9 cellular contexts compared by ENCODE assay signal in genomic region chr22:37549704-37550059, GRCh38. TPM values are rescaled to one million over a fixed set of nuclear protein-coding genes. Genes with fewer than 3 reads are reported as not detected.
A peak's percentile ranks its signal among the peaks of the same experiment; 100 is the strongest.
DNase-seq lines count a peak whose midpoint lies in the region; ATAC-seq, FAIRE-seq and TF ChIP-seq lines count a peak whose summit lies in the region.
"Had no signal": no experiment of that assay in that cellular context is flagged by ENCODE, and none has a peak within 500 bp of the region (broad histone marks: within the 10 kb centered on the region; RNA-seq: fewer than 3 reads in every experiment).

No MANE protein-coding gene starts in this region.

- peak overlapping the region; percentile 41 for H2AFZ ChIP-seq in neuronal stem cell (ENCODE audit: low read length)

- H3K14ac ChIP-seq in neuronal stem cell (ENCODE audit: low read length) = no peak overlapping the region

- no peak overlapping the region for H4K91ac ChIP-seq in neuronal stem cell (ENCODE audit: low read depth, low read length, poor library complexity)

- no peak overlapping the region for H3K4ac ChIP-seq in neuronal stem cell (ENCODE audit: low read length)

- peaks cover 11% of the 10 kb centered on the region for H3K27me3 Mint-ChIP-seq in activated naive CD8-positive, alpha-beta T cell treated with anti-CD3 and anti-CD28 coated beads, Interleukin-2, amount 50 U/mL, for 24 hours

- H3K23ac ChIP-seq in neuronal stem cell (ENCODE audit: low read depth, low read length, poor library complexity) = no peak overlapping the region

- H3K4me1 ChIP-seq in neuronal stem cell (ENCODE audit: control insufficient read depth in 2 of 2, insufficient read depth in 1 of 2, low read depth in 1 of 2, low read length in 2 of 2) = peaks cover 35 to 41% of the 10 kb centered on the region in 2 donors

- no peak for ATAC-seq in activated naive CD8-positive, alpha-beta T cell treated with anti-CD3 and anti-CD28 coated beads, Interleukin-2, amount 50 U/mL, for 24 hours
- ATAC-seq in HG02610 (IDR thresholded peaks at IDR 0.05; ENCODE audit: unreplicated experiment) = no peak
- ATAC-seq in HG03280 (IDR thresholded peaks at IDR 0.05; ENCODE audit: unreplicated experiment) = no peak

- H3K27ac ChIP-seq in neuronal stem cell (replicated peaks; ENCODE audit: low read length) = no peak overlapping the region

- peak overlapping the region; percentile 7 for H2BK15ac ChIP-seq in neuronal stem cell (ENCODE audit: low read length)

- H3K9ac ChIP-seq in neuronal stem cell (ENCODE audit: low read depth, low read length, poor library complexity) = no peak overlapping the region

- TF ChIP-seq CTCF in AG09319 (IDR thresholded peaks at IDR 0.05; ENCODE audit: low read depth, low read length) (peak; percentile 47), fibroblast of mammary gland (conservative IDR thresholded peaks at IDR 0.05; ENCODE audit: control insufficient read depth, insufficient read depth, low read depth, low read length) (peak; percentile 31)

- no peak overlapping the region for H3K27ac Mint-ChIP-seq in activated naive CD8-positive, alpha-beta T cell treated with anti-CD3 and anti-CD28 coated beads, Interleukin-2, amount 50 U/mL, for 24 hours

- H2AK5ac ChIP-seq in neuronal stem cell (ENCODE audit: low read depth, low read length) = peak overlapping the region; percentile 73

- H3K18ac ChIP-seq in neuronal stem cell (ENCODE audit: low read length) = peak overlapping the region; percentile 87

- peaks cover 6% of the 10 kb centered on the region for H3K4me1 Mint-ChIP-seq in activated naive CD8-positive, alpha-beta T cell treated with anti-CD3 and anti-CD28 coated beads, Interleukin-2, amount 50 U/mL, for 24 hours

- no peaks in the 10 kb centered on the region for H3K36me3 ChIP-seq in neuronal stem cell (replicated peaks in 1 of 2; ENCODE audit: control insufficient read depth in 2 of 2, insufficient read depth in 2 of 2, low read length in 2 of 2)

- WGBS in neuronal stem cell (ENCODE audit: extremely low coverage in 2 of 2, insufficient read length in 2 of 2, insufficient replicate concordance in 1 of 2), 2 donors = no CpG with 5 or more reads among the region's 5 CpGs

- H3K79me1 ChIP-seq in neuronal stem cell (ENCODE audit: low read depth, low read length) = no peaks in the 10 kb centered on the region

- H2BK5ac ChIP-seq in neuronal stem cell (ENCODE audit: low read length) = no peak overlapping the region

- no peak for FAIRE-seq in RCC 7860 (lab: Jason Lieb, UNC)

- no peak overlapping the region for H2BK120ac ChIP-seq in neuronal stem cell (ENCODE audit: low read depth, low read length)

- H3K9me3 Mint-ChIP-seq in activated naive CD8-positive, alpha-beta T cell treated with anti-CD3 and anti-CD28 coated beads, Interleukin-2, amount 50 U/mL, for 24 hours = no peaks in the 10 kb centered on the region

- no peaks in the 10 kb centered on the region for H3K36me3 Mint-ChIP-seq in activated naive CD8-positive, alpha-beta T cell treated with anti-CD3 and anti-CD28 coated beads, Interleukin-2, amount 50 U/mL, for 24 hours (ENCODE audit: low read depth)

- H3K4me3 ChIP-seq in fibroblast of mammary gland (ENCODE audit: control insufficient read depth, low read depth, low read length) (no peak overlapping the region), neuronal stem cell (ENCODE audit: low read length in 2 of 2) (no peak overlapping the region)

- no peaks in the 10 kb centered on the region for H3K27me3 ChIP-seq in neuronal stem cell (ENCODE audit: control insufficient read depth in 3 of 3, insufficient read depth in 3 of 3, low read depth in 1 of 3, low read length in 3 of 3)

- no peak overlapping the region for H3K4me2 ChIP-seq in neuronal stem cell (ENCODE audit: insufficient read depth, low read length, poor library complexity, severe bottlenecking)

- no peaks in the 10 kb centered on the region for H3K9me3 ChIP-seq in neuronal stem cell (replicated peaks in 1 of 2; ENCODE audit: control insufficient read depth in 2 of 2, insufficient read depth in 1 of 2, low read depth in 1 of 2, low read length in 2 of 2)

- H2BK12ac ChIP-seq in neuronal stem cell (ENCODE audit: low read length) = peak overlapping the region; percentile 25

- H4K8ac ChIP-seq in neuronal stem cell (ENCODE audit: low read depth, low read length) = no peak overlapping the region

- no peak overlapping the region for H3K4me3 Mint-ChIP-seq in activated naive CD8-positive, alpha-beta T cell treated with anti-CD3 and anti-CD28 coated beads, Interleukin-2, amount 50 U/mL, for 24 hours

- no peak for DNase-seq in AG09319 (ENCODE audit: extremely low read depth, low read depth)
- DNase-seq in RCC 7860 (ENCODE audit: low spot score) = peak; percentile 16
- DNase-seq in fibroblast of mammary gland (ENCODE audit: low read depth) = peak; percentile 48
- DNase-seq in neuronal stem cell (ENCODE audit: low spot score) = no peak
- DNase-seq in NCI-H1694 (lab: John Stamatoyannopoulos, UW) = no peak
- DNase-seq in activated naive CD8-positive, alpha-beta T cell treated with anti-CD3 and anti-CD28 coated beads, Interleukin-2, amount 50 U/mL, for 24 hours = no peak
- DNase-seq: activated CD8-positive, alpha-beta memory T cell treated with anti-CD3 and anti-CD28 coated beads for 24 hours had no signal

RNA-seq across cellular contexts. Expression of gene CDC42EP1, which starts 10.6 kb away (rescaled TPM):
- polyA plus RNA-seq in neuronal stem cell (2013, experiment 1 of 2) = 16.9 TPM
- 16.2 TPM for polyA plus RNA-seq in neuronal stem cell (2013, experiment 2 of 2)

RNA-seq across cellular contexts. Expression of gene LGALS2, which starts 30.2 kb away (rescaled TPM):
- polyA plus RNA-seq in neuronal stem cell (2013, experiment 1 of 2) = not detected
- not detected for polyA plus RNA-seq in neuronal stem cell (2013, experiment 2 of 2)

RNA-seq across cellular contexts. Expression of gene CARD10, which starts 30.5 kb away (rescaled TPM):
- 4.2 TPM for polyA plus RNA-seq in neuronal stem cell (2013, experiment 1 of 2)
- polyA plus RNA-seq in neuronal stem cell (2013, experiment 2 of 2) = 4.3 TPM

RNA-seq across cellular contexts. Expression of gene GGA1, which starts 59.0 kb away (rescaled TPM):
- 32.1 TPM for polyA plus RNA-seq in neuronal stem cell (2013, experiment 1 of 2)
- polyA plus RNA-seq in neuronal stem cell (2013, experiment 2 of 2) = 31.4 TPM

Comparison
In these comparisons a context has a peak if more than half of its experiments do, and no peak if none do; other contexts are left out.
1. DNase-seq: peak in RCC 7860 (single experiment) and fibroblast of mammary gland (single experiment); none in AG09319 (single experiment), neuronal stem cell (single experiment), NCI-H1694 (single experiment) and activated naive CD8-positive, alpha-beta T cell treated with anti-CD3 and anti-CD28 coated beads, Interleukin-2, amount 50 U/mL, for 24 hours (single experiment).